Comparison of ENCODE assay signal across 2 cellular contexts in the genomic region with DNA sequence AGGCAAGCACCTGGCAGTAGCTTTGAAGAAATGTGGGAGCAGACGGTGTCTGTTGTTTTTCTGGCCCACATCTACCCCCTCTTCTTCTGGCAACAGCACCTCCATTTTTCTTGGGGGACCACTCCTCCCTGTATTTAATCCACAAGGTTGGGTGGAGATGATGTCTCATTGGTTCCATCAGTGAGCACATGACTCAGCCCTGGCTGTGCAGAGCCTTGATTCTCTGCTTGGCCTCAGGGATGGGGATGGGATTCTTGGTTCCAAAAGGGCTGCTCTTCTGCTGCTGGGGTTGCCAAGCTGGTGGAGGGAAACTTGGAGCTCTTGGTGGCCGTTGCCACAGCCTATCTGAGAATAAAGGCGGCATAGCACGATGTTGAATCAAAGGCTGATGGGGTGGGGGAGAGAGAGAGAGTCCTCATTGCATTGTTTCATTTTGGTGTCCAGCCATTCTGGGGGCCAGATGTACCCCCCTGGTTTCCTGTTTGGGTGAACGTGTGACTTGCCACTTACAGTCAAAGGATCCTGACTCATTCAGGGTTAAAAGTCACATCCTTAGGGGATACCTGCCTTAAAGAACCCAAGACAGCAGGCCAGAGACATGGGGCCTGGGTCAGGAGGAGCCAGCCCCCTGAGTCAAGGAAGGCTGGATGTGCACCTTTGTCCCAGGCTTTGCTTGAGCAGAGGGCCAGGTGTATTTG.
A peak's percentile ranks its signal among the peaks of the same experiment; 100 is the strongest.
TF ChIP-seq lines count a peak whose summit lies in the region.

No MANE protein-coding gene starts in this region.

TF ChIP-seq in endothelial cell of umbilical vein, 7 proteins besides CTCF, POLR2A, EP300 and RAD21:
- TF ChIP-seq JUN (IDR thresholded peaks at IDR 0.05; ENCODE audit: borderline replicate concordance, insufficient read depth, insufficient read length, low read depth) = peak; percentile 82
- TF ChIP-seq EZH2 (IDR thresholded peaks at IDR 0.05; ENCODE audit: borderline replicate concordance, low read depth, low read length, severe bottlenecking) = no peak
- TF ChIP-seq GATA2 (IDR thresholded peaks at IDR 0.05; ENCODE audit: insufficient read depth, insufficient read length, low read depth, low read length) = no peak
- TF ChIP-seq FOS (IDR thresholded peaks at IDR 0.05; ENCODE audit: borderline replicate concordance, insufficient read depth, low read length) = peak; percentile 69
- TF ChIP-seq, protein P1, sequence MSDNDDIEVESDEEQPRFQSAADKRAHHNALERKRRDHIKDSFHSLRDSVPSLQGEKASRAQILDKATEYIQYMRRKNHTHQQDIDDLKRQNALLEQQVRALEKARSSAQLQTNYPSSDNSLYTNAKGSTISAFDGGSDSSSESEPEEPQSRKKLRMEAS (IDR thresholded peaks at IDR 0.05; ENCODE audit: insufficient read depth, insufficient read length) = no peak
- no peak for TF ChIP-seq MYC (IDR thresholded peaks at IDR 0.05; ENCODE audit: low read depth, low read length)
- peak; percentile 64 for TF ChIP-seq POLR2AphosphoS5 (IDR thresholded peaks at IDR 0.05; ENCODE audit: insufficient read depth, low read depth, low read length)

TF ChIP-seq in HEK293T, 16 proteins besides CTCF, POLR2A, EP300 and RAD21 (continued from another document):
- TF ChIP-seq FOXK2 (IDR thresholded peaks at IDR 0.05) (no peak), FOXM1 (IDR thresholded peaks at IDR 0.05; ENCODE audit: borderline replicate concordance) (no peak), FOXA1 (IDR thresholded peaks at IDR 0.05) (no peak), L3MBTL2 (conservative IDR thresholded peaks at IDR 0.05) (no peak), ELF4 (IDR thresholded peaks at IDR 0.05) (no peak), TARDBP (IDR thresholded peaks at IDR 0.05) (no peak), CTBP1 (IDR thresholded peaks at IDR 0.05; ENCODE audit: borderline replicate concordance) (no peak), NFRKB (IDR thresholded peaks at IDR 0.05) (no peak)
